ENCODE assay signal across 8 cellular contexts in genomic region chr14:50830932-50831703, GRCh38. TPM values are rescaled to one million over a fixed set of nuclear protein-coding genes. Genes with fewer than 3 reads are reported as not detected.
A peak's percentile ranks its signal among the peaks of the same experiment; 100 is the strongest.
DNase-seq lines count a peak whose midpoint lies in the region; ATAC-seq and TF ChIP-seq lines count a peak whose summit lies in the region.

Gene NIN, minus strand, starts transcription at chr14:50831162. Its CDS starts 9,106 bp downstream, at chr14:50822056.

- BruUV-seq in A673 (replicated peaks; lab: Mats Ljungman, UMichigan), result no TSS peak

- DNase-seq in A673 (ENCODE audit: low spot score), result peak; percentile 89
- peak; percentile 81 for DNase-seq in NCI-H2196 (lab: John Stamatoyannopoulos, UW; ENCODE audit: unreplicated experiment)
- peak; percentile 50 for DNase-seq in activated CD4-positive, CD25-positive, alpha-beta regulatory T cell treated with anti-CD3 and anti-CD28 coated beads, Interleukin-2, amount 50 U/mL, for 16 hours (ENCODE audit: low read depth, low spot score)
- DNase-seq in cerebellum (ENCODE audit: low spot score), result peak; percentile 79
- DNase-seq in kidney glomerular epithelial cell (lab: John Stamatoyannopoulos, UW), result peak; percentile 81
- peak in 3 of 4 experiments; percentile 39 to 67 (median 58) for DNase-seq in stimulated activated CD4-positive, alpha-beta T cell treated with anti-CD3 and anti-CD28 coated beads, Interleukin-1b, Interleukin-23, amount 100 ng/mL, for 24 hours (ENCODE audit: low read depth in 4 of 4, low spot score in 1 of 4)

- no peaks in the 10 kb centered on the region for H3K9me3 ChIP-seq in A673 (ENCODE audit: low read depth, low read length, poor library complexity, severe bottlenecking)

- ATAC-seq in GM18520 (IDR thresholded peaks at IDR 0.05; ENCODE audit: unreplicated experiment), result peak; percentile 71
- peak; percentile 33 for ATAC-seq in HG03060 (IDR thresholded peaks at IDR 0.05; ENCODE audit: low read depth, unreplicated experiment)

- CTCF ChIA-PET in A673 (lab: Charles Lee), result interaction anchor here (0.6 kb wide), 1 partner anchor 442 kb away, joined by 3 read pairs; no protein-coding TSS in a partner anchor

- TF ChIP-seq CTCF in A673 (conservative IDR thresholded peaks at IDR 0.05; ENCODE audit: low read depth, low read length), result no peak

- peak within 1 kb of the TSS; percentile 76 for H3K4me3 ChIP-seq in A673 (ENCODE audit: low read depth, low read length, poor library complexity, severe bottlenecking)

- intact Hi-C loops in A673 (cut with micrococcal nuclease; ENCODE audit: unreplicated experiment), result no loop called here

- H3K27me3 ChIP-seq in A673 (replicated peaks; ENCODE audit: insufficient read depth, low read depth, low read length, poor library complexity), result no peaks in the 10 kb centered on the region

- H3K36me3 ChIP-seq in A673 (ENCODE audit: insufficient read depth, low read length, poor library complexity, severe bottlenecking), result no peaks in the 10 kb centered on the region

- peak within 1 kb of the TSS; percentile 75 for H3K27ac ChIP-seq in A673 (ENCODE audit: low read depth, low read length, poor library complexity, severe bottlenecking)

- peaks cover 20% of the 10 kb centered on the region for H3K4me1 ChIP-seq in A673 (ENCODE audit: insufficient read depth, low read length, poor library complexity, severe bottlenecking)

- POLR2A ChIA-PET in A673 (lab: Charles Lee; ENCODE audit: low non-redundant PET), result interaction anchor here (0.6 kb wide), 1 partner anchor 127 kb away, joined by 3 read pairs; no protein-coding TSS in a partner anchor

RNA-seq across cellular contexts. Expression of gene NIN, which starts in this region (rescaled TPM):
- total RNA-seq in A673 (2021) (61.0 and 63.5 TPM in 2 replicates), cerebellum (58.8 TPM)

Comparison
In these comparisons a context has a peak if more than half of its experiments do, and no peak if none do; other contexts are left out.
1. Peak in every context shown above with its lines: DNase-seq, ATAC-seq, H3K4me3 ChIP-seq and H3K27ac ChIP-seq.